In the genomic region with DNA sequence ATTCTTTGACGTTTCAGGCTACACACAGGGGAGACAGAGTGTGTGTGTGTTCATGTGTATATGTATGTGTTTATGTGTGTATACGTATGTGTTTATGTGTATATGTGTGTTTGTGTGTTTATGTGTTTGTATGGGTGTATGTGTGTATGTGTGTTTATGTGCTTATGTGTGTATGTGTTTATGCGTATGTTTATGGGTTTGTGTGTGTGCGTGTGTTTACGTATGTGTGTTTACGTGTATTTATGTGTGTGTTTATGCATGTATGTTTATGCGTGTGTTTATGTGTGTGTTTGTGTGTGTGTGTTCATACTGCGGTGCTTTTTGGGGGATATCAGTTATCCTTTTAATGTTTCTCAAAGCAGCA, we compare ENCODE assay signal across 21 cellular contexts. TPM values are rescaled to one million over a fixed set of nuclear protein-coding genes. Genes with fewer than 3 reads are reported as not detected.
A peak's percentile ranks its signal among the peaks of the same experiment; 100 is the strongest.
DNase-seq lines count a peak whose midpoint lies in the region; ATAC-seq, FAIRE-seq and TF ChIP-seq lines count a peak whose summit lies in the region.
"Had no signal": no experiment of that assay in that cellular context is flagged by ENCODE, and none has a peak within 500 bp of the region (broad histone marks: within the 10 kb centered on the region; RNA-seq: fewer than 3 reads in every experiment).

No MANE protein-coding gene starts in this region.

- peaks cover 27% of the 10 kb centered on the region for H3K4me1 ChIP-seq in BE2C
- H3K4me1 ChIP-seq in endodermal cell (ENCODE audit: control insufficient read depth, insufficient read depth, low read length): no peaks in the 10 kb centered on the region
- H3K4me1 ChIP-seq: SJSA1 had no signal

- H3K27ac ChIP-seq in SK-N-MC: no peak overlapping the region
- no peak overlapping the region for H3K27ac ChIP-seq in endodermal cell (ENCODE audit: low read depth, low read length)
- H3K27ac ChIP-seq: SJSA1 had no signal

- peaks cover 3% of the 10 kb centered on the region for H3K4me1 Mint-ChIP-seq in endodermal cell

- peak; percentile 23 for FAIRE-seq in GM12891 (lab: Jason Lieb, UNC)
- FAIRE-seq: GM12892, H1, RCC 7860 had no signal

- no peaks in the 10 kb centered on the region for H3K9me3 Mint-ChIP-seq in endodermal cell
- H3K9me3 Mint-ChIP-seq: CD4-positive, alpha-beta T cell had no signal

- 88 to 93% methylated on average over 3 to 8 of the region's 8 CpGs for WGBS in endodermal cell (ENCODE audit: insufficient coverage in 1 of 2, insufficient read length in 1 of 2), 2 experiments

- DNase-seq in BE2C: no peak
- DNase-seq in GM12891 (ENCODE audit: insufficient read length, low spot score): no peak
- DNase-seq in SK-N-MC (ENCODE audit: low read depth, low spot score): no peak
- peak; percentile 2 for DNase-seq in endodermal cell
- no peak for DNase-seq in NCI-H524 treated with DMSO at 0.1 percent for 48 hours (lab: John Stamatoyannopoulos, UW)
- no peak for DNase-seq in NCI-H1694 treated with DMSO at 0.1 percent for 48 hours (lab: John Stamatoyannopoulos, UW)
- no peak for DNase-seq in NCI-H2107 (lab: John Stamatoyannopoulos, UW)
- DNase-seq: Caco-2; CD4-positive, alpha-beta T cell; DND-41; NCI-H1092 treated with DMSO at 0.1 percent for 48 hours; NCI-H1436 treated with DMSO at 0.1 percent for 48 hours; NCI-H2029; NCI-H2171 had no signal

- ATAC-seq in HG02970 (IDR thresholded peaks at IDR 0.05; ENCODE audit: low FRiP score, unreplicated experiment): no peak

- H3K4me3 ChIP-seq in BE2C (ENCODE audit: low read depth, low read length) (peak overlapping the region; percentile 35), SK-N-MC (peak overlapping the region; percentile 23; the same call in 1 of the 2 replicates), endodermal cell (ENCODE audit: low read length) (no peak overlapping the region)
- H3K4me3 ChIP-seq: SJSA1 had no signal

- TF ChIP-seq CTCF in BE2C (IDR thresholded peaks at IDR 0.05; ENCODE audit: low read depth, low read length): no peak
- TF ChIP-seq CTCF in endodermal cell (conservative IDR thresholded peaks at IDR 0.05): no peak

- no peak overlapping the region for H3K27ac Mint-ChIP-seq in endodermal cell
- H3K27ac Mint-ChIP-seq: CD4-positive, alpha-beta T cell had no signal

- no peak overlapping the region for H3K4me3 Mint-ChIP-seq in endodermal cell
- H3K4me3 Mint-ChIP-seq: CD4-positive, alpha-beta T cell had no signal

- H3K27me3 ChIP-seq in BE2C (no peaks in the 10 kb centered on the region), endodermal cell (ENCODE audit: control insufficient read depth, insufficient read depth, low read length, poor library complexity, severe bottlenecking) (peaks cover 12% of the 10 kb centered on the region)

- H3K9me3 ChIP-seq in BE2C (no peaks in the 10 kb centered on the region), SK-N-MC (ENCODE audit: low read depth, low read length) (no peaks in the 10 kb centered on the region), endodermal cell (ENCODE audit: control insufficient read depth, low read length) (no peaks in the 10 kb centered on the region)
- H3K9me3 ChIP-seq: Caco-2, SJSA1 had no signal

- no peaks in the 10 kb centered on the region for H3K36me3 Mint-ChIP-seq in endodermal cell (ENCODE audit: low read depth)

- H3K9ac ChIP-seq in SK-N-MC (ENCODE audit: insufficient read length): no peak overlapping the region
- no peak overlapping the region for H3K9ac ChIP-seq in endodermal cell (ENCODE audit: extremely low read depth, low read length, poor library complexity, severe bottlenecking)

- H3K36me3 ChIP-seq in BE2C: no peaks in the 10 kb centered on the region
- no peaks in the 10 kb centered on the region for H3K36me3 ChIP-seq in SK-N-MC (ENCODE audit: insufficient read depth, low read length)
- no peaks in the 10 kb centered on the region for H3K36me3 ChIP-seq in endodermal cell (ENCODE audit: control insufficient read depth, insufficient read depth, low read length)
- H3K36me3 ChIP-seq: SJSA1 had no signal

- H3K27me3 Mint-ChIP-seq in endodermal cell (ENCODE audit: insufficient read depth): peaks cover 16% of the 10 kb centered on the region

- TF ChIP-seq POLR2A in GM12891 (IDR thresholded peaks at IDR 0.05; ENCODE audit: low read depth, low read length): no peak

TF ChIP-seq in GM12891, 5 proteins besides CTCF, POLR2A, EP300 and RAD21:
- TF ChIP-seq POLR2AphosphoS5 (IDR thresholded peaks at IDR 0.05; ENCODE audit: low read depth, low read length) (no peak), PAX5 (IDR thresholded peaks at IDR 0.05; ENCODE audit: insufficient read depth, low read length, severe bottlenecking) (no peak), POU2F2 (IDR thresholded peaks at IDR 0.05; ENCODE audit: low read depth, low read length) (no peak), TAF1 (IDR thresholded peaks at IDR 0.05; ENCODE audit: low read depth, low read length) (no peak), SPI1 (IDR thresholded peaks at IDR 0.05; ENCODE audit: low read depth, low read length) (no peak)

RNA-seq across cellular contexts. Expression of a gene that starts 39.2 kb away (rescaled TPM):
- not detected for polyA plus RNA-seq in BE2C (2012; ENCODE audit: insufficient read depth, insufficient read length, low read depth)
- not detected for polyA plus RNA-seq in GM12891 (2012; ENCODE audit: low read depth, missing spikeins)
- total RNA-seq in endodermal cell: under 1 TPM in 1 of 2 donors, not detected in 1; 0.33 TPM
- polyA plus RNA-seq in endodermal cell (2013, experiment 1 of 2): 18.5 TPM
- 22.2 TPM for polyA plus RNA-seq in endodermal cell (2013, experiment 2 of 2)
- total RNA-seq: A673; Caco-2; CD4-positive, alpha-beta T cell; H1; SJSA1 had no signal
- polyA plus RNA-seq: BJ, H1 had no signal

RNA-seq across cellular contexts. Expression of a gene that starts 58.9 kb away (rescaled TPM):
- polyA plus RNA-seq in BE2C (2012; ENCODE audit: insufficient read depth, insufficient read length, low read depth): 39.0 TPM
- 26.2 TPM for polyA plus RNA-seq in GM12891 (2012; ENCODE audit: low read depth, missing spikeins)
- 10 to 100 TPM; 86.8 to 87.1 TPM for total RNA-seq in endodermal cell
- 45.7 TPM for polyA plus RNA-seq in endodermal cell (2013, experiment 1 of 2)
- polyA plus RNA-seq in endodermal cell (2013, experiment 2 of 2): 47.6 TPM
